ENCODE assay signal across 17 cellular contexts in genomic region chr22:16915711-16916110, GRCh38.
DNase-seq lines count a peak whose midpoint lies in the region; ATAC-seq and TF ChIP-seq lines count a peak whose summit lies in the region.
"Had no signal": no experiment of that assay in that cellular context is flagged by ENCODE, and none has a peak within 500 bp of the region (broad histone marks: within the 10 kb centered on the region; RNA-seq: fewer than 3 reads in every experiment).

No MANE protein-coding gene starts in this region.

- no peak for TF ChIP-seq CTCF in GM12865 (IDR thresholded peaks at IDR 0.05; ENCODE audit: insufficient read depth, low read depth, low read length, missing control alignments)
- no peak for TF ChIP-seq CTCF in RWPE2 (IDR thresholded peaks at IDR 0.05; ENCODE audit: poor library complexity, severe bottlenecking)

- H3K27me3 ChIP-seq in RWPE2 (ENCODE audit: insufficient read depth, poor library complexity, severe bottlenecking) = peaks cover 4% of the 10 kb centered on the region
- H3K27me3 ChIP-seq: upper lobe of left lung had no signal

- ATAC-seq in RWPE2 (ENCODE audit: low read depth) (peak; percentile 70; the same call in 2 of the 3 replicates), HG03025 (IDR thresholded peaks at IDR 0.05; ENCODE audit: low FRiP score, unreplicated experiment) (no peak)
- ATAC-seq: heart left ventricle had no signal

- H3K36me3 ChIP-seq in RWPE2 (ENCODE audit: low read depth) = no peaks in the 10 kb centered on the region
- H3K36me3 ChIP-seq: adrenal gland, HAP-1, heart left ventricle, SJSA1, upper lobe of left lung had no signal

- H3K27ac ChIP-seq in RWPE2 (ENCODE audit: poor library complexity, severe bottlenecking) = no peak overlapping the region
- H3K27ac ChIP-seq: adrenal gland, heart left ventricle, SJSA1, upper lobe of left lung had no signal

- H3K9me3 ChIP-seq in RWPE2 (ENCODE audit: severe bottlenecking) = no peaks in the 10 kb centered on the region
- H3K9me3 ChIP-seq: adrenal gland, HAP-1, heart left ventricle, SJSA1, upper lobe of left lung had no signal

- no peak overlapping the region for H3K4me3 ChIP-seq in GM12865 (ENCODE audit: low read depth, low read length)
- H3K4me3 ChIP-seq in RWPE2 (ENCODE audit: severe bottlenecking) = no peak overlapping the region
- H3K4me3 ChIP-seq: adrenal gland, HAP-1, heart left ventricle, SJSA1, upper lobe of left lung had no signal

- DNase-seq in NCI-H82 (lab: John Stamatoyannopoulos, UW) (peak; percentile 29), NCI-H82 treated with DMSO at 0.1 percent for 48 hours (lab: John Stamatoyannopoulos, UW; ENCODE audit: unreplicated experiment) (no peak), GM12865 (ENCODE audit: low read depth) (peak; percentile 11), RWPE2 (ENCODE audit: low spot score) (no peak), islet precursor cell (peak; percentile 57), GF-D8 (lab: John Stamatoyannopoulos, UW) (no peak)
- no peak for DNase-seq in stimulated activated naive CD4-positive, alpha-beta T cell treated with Interleukin-2 at 50 U/mL for 16 hours (lab: John Stamatoyannopoulos, UW)
- DNase-seq: 8988T; adrenal gland; heart left ventricle; mesenchymal stem cell; NCI-H1694; stimulated activated naive CD4-positive, alpha-beta T cell; upper lobe of left lung had no signal

- H3K4me1 ChIP-seq in RWPE2 (ENCODE audit: insufficient read depth, poor library complexity, severe bottlenecking) = no peaks in the 10 kb centered on the region
- H3K4me1 ChIP-seq: adrenal gland, HAP-1, heart left ventricle, SJSA1, upper lobe of left lung had no signal

Comparison
In these comparisons a context has a peak if more than half of its experiments do, and no peak if none do; other contexts are left out.
1. DNase-seq: peak in NCI-H82 (single experiment), GM12865 (single experiment) and islet precursor cell (single experiment); none in NCI-H82 treated with DMSO at 0.1 percent for 48 hours (single experiment), RWPE2 (single experiment), GF-D8 (single experiment) and stimulated activated naive CD4-positive, alpha-beta T cell treated with Interleukin-2 at 50 U/mL for 16 hours (single experiment).